Comparison of ENCODE assay signal across 21 cellular contexts in the genomic region with DNA sequence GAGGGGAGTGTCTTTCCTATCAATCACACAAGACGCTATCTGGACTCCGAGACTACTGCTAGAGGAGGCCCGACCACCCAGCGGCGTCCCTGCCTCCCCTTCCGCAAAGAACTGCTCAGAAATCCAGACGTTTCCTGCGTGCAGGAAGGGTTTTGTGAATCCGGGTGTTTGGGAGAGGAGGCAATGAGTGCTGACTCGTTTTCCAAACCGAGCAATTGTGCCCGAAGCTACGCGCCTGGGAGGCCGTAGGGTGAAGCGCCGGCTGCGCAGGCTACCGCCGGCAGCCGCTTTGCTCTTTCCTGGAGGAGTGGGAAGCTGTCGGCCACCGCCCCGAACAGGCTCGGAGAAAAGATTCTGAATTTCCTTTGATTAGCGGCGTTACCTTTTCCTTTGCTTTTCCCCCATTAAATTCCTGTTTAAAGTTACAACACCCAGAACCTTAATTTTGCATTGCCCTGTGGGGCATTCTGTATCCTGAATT. TPM values are rescaled to one million over a fixed set of nuclear protein-coding genes. Genes with fewer than 3 reads are reported as not detected.
DNase-seq lines count a peak whose midpoint lies in the region; ATAC-seq, FAIRE-seq and TF ChIP-seq lines count a peak whose summit lies in the region.
"Had no signal": no experiment of that assay in that cellular context is flagged by ENCODE, and none has a peak within 500 bp of the region (broad histone marks: within the 10 kb centered on the region; RNA-seq: fewer than 3 reads in every experiment).

No MANE protein-coding gene starts in this region.

- TF ChIP-seq POLR2A in H1 (IDR thresholded peaks at IDR 0.05; ENCODE audit: control extremely low read depth in 1 of 2, low read depth in 2 of 2, low read length in 2 of 2): no peak

- TF ChIP-seq RAD21 in H1 (IDR thresholded peaks at IDR 0.05 in 1 of 2, conservative IDR thresholded peaks at IDR 0.05 in 1 of 2; ENCODE audit: low read depth in 2 of 2, low read length in 2 of 2): no peak

- TF ChIP-seq CTCF in GM23338 (conservative IDR thresholded peaks at IDR 0.05; ENCODE audit: low read depth in 2 of 2) (no peak), H1 (IDR thresholded peaks at IDR 0.05; ENCODE audit: control extremely low read depth in 1 of 3, insufficient read depth in 1 of 3, low read depth in 1 of 3, low read length in 3 of 3) (no peak), nephron (IDR thresholded peaks at IDR 0.05; ENCODE audit: unreplicated experiment in 3 of 3) (no peak)

- H4K5ac ChIP-seq in H1 (ENCODE audit: insufficient read length, low read depth, low read length): no peak overlapping the region

- no peak overlapping the region for H3K56ac ChIP-seq in H1 (replicated peaks; ENCODE audit: insufficient read length, low read depth, low read length)

- no peak overlapping the region for H3K4ac ChIP-seq in H1 (replicated peaks; ENCODE audit: insufficient read length, low read depth, low read length)

- 0 out of 2 replicates have a peak, but pooled peaks cover under 1% of the 10 kb centered on the region for H3K9me2 ChIP-seq in GM23338 (ENCODE audit: insufficient read depth)

- no peak overlapping the region for H3K27ac ChIP-seq in GM23338 (ENCODE audit: low read depth)
- H3K27ac ChIP-seq in H1 (ENCODE audit: low read depth, low read length): no peak overlapping the region
- H3K27ac ChIP-seq: C4-2B had no signal

- no peak overlapping the region for H4K8ac ChIP-seq in H1 (ENCODE audit: extremely low read depth, insufficient read depth, low read length)

- CTCF ChIA-PET in H1 (lab: Charles Lee; ENCODE audit: partially characterized antibody): interaction anchor here (2.2 to 13.8 kb wide), 2 partner anchors 33 to 42 kb away, joined by 5 to 212 read pairs; no protein-coding TSS in a partner anchor

- no peak overlapping the region for H4K91ac ChIP-seq in H1 (replicated peaks; ENCODE audit: insufficient read length, low read length)

- peak overlapping the region; percentile 64; the same call in 1 of the 2 replicates for H2BK12ac ChIP-seq in H1 (ENCODE audit: low read depth, low read length)

- H3K4me3 Mint-ChIP-seq in GM23338 (peak overlapping the region; percentile 76), nephron (peak overlapping the region; percentile 76 to 83 (median 81))

- no peak overlapping the region for H2BK15ac ChIP-seq in H1 (ENCODE audit: low read length)

- H3K79me2 ChIP-seq in GM23338 (replicated peaks; ENCODE audit: insufficient read depth) (no peaks in the 10 kb centered on the region), H1 (ENCODE audit: control insufficient read depth in 1 of 2, insufficient read depth in 2 of 2, low read length in 2 of 2) (no peaks in the 10 kb centered on the region)

- H3K4me1 Mint-ChIP-seq in GM23338: peaks cover 55% of the 10 kb centered on the region
- peaks cover 44% of the 10 kb centered on the region for H3K4me1 Mint-ChIP-seq in nephron

- H3K36me3 ChIP-seq in GM23338 (ENCODE audit: insufficient read depth) (no peaks in the 10 kb centered on the region), H1 (ENCODE audit: control insufficient read depth in 2 of 4, insufficient read depth in 4 of 4, low read length in 3 of 4) (peaks cover 0 to 7% (median 0%) of the 10 kb centered on the region in 4 experiments; a peak in 1 of 8 replicates)

- ATAC-seq in GM23338: 0 out of 3 replicates have a peak, but pooled peaks have one; percentile 1
- ATAC-seq: left cardiac atrium had no signal

- peaks cover 43% of the 10 kb centered on the region for H3F3A ChIP-seq in GM23338 (replicated peaks; ENCODE audit: low read depth)

- H3K4me1 ChIP-seq in GM23338 (ENCODE audit: insufficient read depth): peaks cover 75% of the 10 kb centered on the region
- peaks cover 3 to 32% (median 14%) of the 10 kb centered on the region in 4 experiments for H3K4me1 ChIP-seq in H1 (replicated peaks in 1 of 4; ENCODE audit: control insufficient read depth in 3 of 4, insufficient read depth in 4 of 4, low read length in 3 of 4)

- WGBS in H1 (ENCODE audit: extremely low coverage in 1 of 2, insufficient coverage in 1 of 2, insufficient read length in 1 of 2, insufficient replicate concordance in 2 of 2, low coverage in 1 of 2, low lambda C conversion rate in 2 of 2, missing lambda C conversion rate in 1 of 2), 2 experiments: 4% methylated on average over 26 of the region's 27 CpGs; no CpG with 5 or more reads in 1 of the 2 experiments

- no peak overlapping the region for H3K27ac Mint-ChIP-seq in GM23338
- no peak overlapping the region for H3K27ac Mint-ChIP-seq in nephron
- H3K27ac Mint-ChIP-seq: activated CD4-positive, alpha-beta memory T cell treated with anti-CD3 and anti-CD28 coated beads for 36 hours had no signal

- H3K27me3 Mint-ChIP-seq in GM23338 (ENCODE audit: insufficient read depth, low read depth, poor library complexity) (peaks cover 90% of the 10 kb centered on the region), nephron (ENCODE audit: low read depth) (peaks cover 98% of the 10 kb centered on the region)

- no peaks in the 10 kb centered on the region for H3K9me3 ChIP-seq in H1 (ENCODE audit: insufficient read depth in 2 of 2, low read depth in 1 of 2, low read length in 1 of 2)

- no peak for TF ChIP-seq EP300 in H1 (IDR thresholded peaks at IDR 0.05; ENCODE audit: borderline replicate concordance in 1 of 2, low read depth in 2 of 2, low read length in 2 of 2)

- H3K18ac ChIP-seq in H1 (ENCODE audit: extremely low read depth, low read length): peak overlapping the region; percentile 9; the same call in 1 of the 2 replicates

- peak; percentile 6 for DNase-seq in COLO668 (lab: John Stamatoyannopoulos, UW; ENCODE audit: unreplicated experiment)
- peak; percentile 68 for DNase-seq in GM23338 (ENCODE audit: low spot score)
- peak in 1 of 2 experiments; percentile 67 for DNase-seq in H1 (ENCODE audit: low read depth in 1 of 2, low spot score in 2 of 2)
- DNase-seq in NOMO-1 (lab: John Stamatoyannopoulos, UW; ENCODE audit: unreplicated experiment in 2 of 2): no peak
- DNase-seq in HuH-7.5 (ENCODE audit: low spot score): no peak
- no peak for DNase-seq in NCI-H345 treated with DMSO at 0.1 percent for 48 hours (lab: John Stamatoyannopoulos, UW; ENCODE audit: unreplicated experiment)
- DNase-seq in DMS53 treated with DMSO at 0.1 percent for 48 hours (lab: John Stamatoyannopoulos, UW; ENCODE audit: unreplicated experiment): no peak
- DNase-seq: activated CD4-positive, alpha-beta memory T cell treated with anti-CD3 and anti-CD28 coated beads for 36 hours; activated naive CD4-positive, alpha-beta T cell treated with Interleukin-2 at 50 U/mL for 16 hours; DND-41; left cardiac atrium; NCI-H1930; NCI-H748 treated with DMSO at 0.1 percent for 48 hours; RPMI8226; stimulated activated CD4-positive, alpha-beta T cell treated with anti-CD3 and anti-CD28 coated beads, Interleukin-1b, Interleukin-23, amount 100 ng/mL, for 48 hours; T1000 had no signal

- H2BK120ac ChIP-seq in H1 (replicated peaks; ENCODE audit: low read depth, low read length): no peak overlapping the region

- H4K20me1 ChIP-seq in GM23338 (replicated peaks; ENCODE audit: insufficient read depth): peaks cover 10% of the 10 kb centered on the region
- H4K20me1 ChIP-seq in H1 (replicated peaks in 1 of 2; ENCODE audit: control insufficient read depth in 1 of 2, insufficient read depth in 2 of 2, low read length in 2 of 2): peaks cover 7 to 12% of the 10 kb centered on the region in 2 experiments

- no peak for FAIRE-seq in H1 (lab: Jason Lieb, UNC)

- POLR2A ChIA-PET in H1 (lab: Charles Lee; ENCODE audit: partially characterized antibody): interaction anchor here (0.7 to 2.4 kb wide), 3 partner anchors 30 to 81 kb away, joined by 3 to 9 read pairs (median 4); no protein-coding TSS in a partner anchor

- peaks cover 7% of the 10 kb centered on the region; the same call in 1 of the 2 replicates for H3K23me2 ChIP-seq in H1 (ENCODE audit: low read depth, low read length)

- peaks cover 99% of the 10 kb centered on the region for H3K27me3 ChIP-seq in GM23338 (ENCODE audit: insufficient read depth)
- peaks cover 82 to 98% (median 93%) of the 10 kb centered on the region in 4 experiments for H3K27me3 ChIP-seq in H1 (replicated peaks in 1 of 4; ENCODE audit: control insufficient read depth in 3 of 4, extremely low read depth in 1 of 4, insufficient read depth in 3 of 4, low read length in 3 of 4)

- peaks cover 3% of the 10 kb centered on the region; the same call in 1 of the 3 replicates for H3K36me3 Mint-ChIP-seq in GM23338 (ENCODE audit: low read depth)
- H3K36me3 Mint-ChIP-seq in nephron (ENCODE audit: low read depth): no peaks in the 10 kb centered on the region
- H3K36me3 Mint-ChIP-seq: activated CD4-positive, alpha-beta memory T cell treated with anti-CD3 and anti-CD28 coated beads for 36 hours had no signal

- H3K4me3 ChIP-seq in GM23338 (peak overlapping the region; percentile 55), H1 (ENCODE audit: extremely low read depth in 1 of 4, insufficient read depth in 2 of 4, low read depth in 3 of 4, low read length in 4 of 4) (peak overlapping the region in 1 of 4 experiments; percentile 50; a peak in 1 of 8 replicates)

- no peak overlapping the region for H3K23ac ChIP-seq in H1 (ENCODE audit: insufficient read length)

- H3K9ac ChIP-seq in H1 (replicated peaks in 1 of 4; ENCODE audit: extremely low read depth in 1 of 4, low read depth in 3 of 4, low read length in 3 of 4): no peak overlapping the region

- no peak overlapping the region for H2BK5ac ChIP-seq in H1 (ENCODE audit: low read depth, low read length)

- peaks cover 7% of the 10 kb centered on the region; the same call in 2 of the 3 replicates for H3K9me3 Mint-ChIP-seq in GM23338
- no peaks in the 10 kb centered on the region for H3K9me3 Mint-ChIP-seq in nephron
- H3K9me3 Mint-ChIP-seq: activated CD4-positive, alpha-beta memory T cell treated with anti-CD3 and anti-CD28 coated beads for 36 hours; central memory CD8-positive, alpha-beta T cell had no signal

- H3K14ac ChIP-seq in H1 (ENCODE audit: insufficient read length): no peak overlapping the region

- H2AK5ac ChIP-seq in H1 (ENCODE audit: low read depth, low read length): no peak overlapping the region

- H3K4me2 ChIP-seq in GM23338 (peak overlapping the region; percentile 88), H1 (ENCODE audit: insufficient read depth in 1 of 2, low read depth in 2 of 2, low read length in 2 of 2) (peak overlapping the region; percentile 42 to 55)

- 0 out of 2 replicates have a peak overlapping the region, but pooled peaks have one; percentile 38 for H2AFZ ChIP-seq in GM23338
- no peak overlapping the region for H2AFZ ChIP-seq in H1 (ENCODE audit: low read length)

- H3K79me1 ChIP-seq in H1 (ENCODE audit: low read depth, low read length): no peaks in the 10 kb centered on the region

- no peak overlapping the region for H2BK20ac ChIP-seq in H1 (ENCODE audit: low read length)

RNA-seq across cellular contexts. Expression of a gene that starts 5.3 kb away (rescaled TPM):
- not detected in 2 replicates for total RNA-seq in GM23338 (2014; rRNA removed; shearing (Covaris generic))
- polyA plus RNA-seq in GM23338 (2016; fragmentation: Nextera tagmentation; extraction: Ambion mirVana): not detected in 2 replicates
- total RNA-seq in H1 (2021; fragmentation: NEBNext Ultra II Directional; extraction: Animal tissue kit (Norgen Biotek cat#: 25700)): not detected in 2 replicates
- polyA plus RNA-seq in H1 (2011; rRNA removed): 0.09 TPM in 1 of 2 replicates, not detected in the other
- polyA plus RNA-seq in H1 (2011; cell fraction: cytosol; rRNA removed): not detected
- polyA plus RNA-seq in H1 (2011; cell fraction: nucleus; rRNA removed): not detected
- polyA plus RNA-seq in H1 (2012, experiment 1 of 2): not detected in 4 replicates
- not detected for polyA plus RNA-seq in H1 (2012, experiment 2 of 2)
- 0.02 TPM for polyA plus RNA-seq in H1 (2013, experiment 1 of 2)
- polyA plus RNA-seq in H1 (2013, experiment 2 of 2): not detected
- not detected in 2 replicates for polyA minus RNA-seq in H1 (2011; rRNA and poly(A)+ RNA removed)
- not detected for polyA minus RNA-seq in H1 (2011; cell fraction: cytosol; rRNA and poly(A)+ RNA removed)
- polyA minus RNA-seq in H1 (2011; cell fraction: nucleus; rRNA and poly(A)+ RNA removed): not detected
- total RNA-seq: activated CD4-positive, alpha-beta memory T cell treated with anti-CD3 and anti-CD28 coated beads for 36 hours; left cardiac atrium; LHCN-M2; ureter had no signal

Comparison
In these comparisons a context has a peak if more than half of its experiments do, and no peak if none do; other contexts are left out.
1. DNase-seq: peak in COLO668 (single experiment) and GM23338 (single experiment); none in NOMO-1 (0 of 2), HuH-7.5 (single experiment), NCI-H345 treated with DMSO at 0.1 percent for 48 hours (single experiment) and DMS53 treated with DMSO at 0.1 percent for 48 hours (single experiment).